Comparison of ENCODE assay signal across 8 cellular contexts in genomic region chr4:173288296-173288695, GRCh38. TPM values are rescaled to one million over a fixed set of nuclear protein-coding genes. Genes with fewer than 3 reads are reported as not detected.
DNase-seq lines count a peak whose midpoint lies in the region; ATAC-seq, FAIRE-seq and TF ChIP-seq lines count a peak whose summit lies in the region.

No MANE protein-coding gene starts in this region.

- H4K20me1 ChIP-seq in astrocyte (ENCODE audit: insufficient read depth, low read length), result peaks cover 6% of the 10 kb centered on the region

- peak overlapping the region; percentile 65 for H3K27ac Mint-ChIP-seq in T-helper 2 cell treated with Interferon-gamma antibody and Interleukin-4, amounts not matched to agents 5 μg/mL and 100 μg/mL, for 36 hours
- H3K27ac Mint-ChIP-seq in astrocyte (ENCODE audit: unreplicated experiment) (no peak overlapping the region), immature natural killer cell (no peak overlapping the region)

- TF ChIP-seq POLR2A in A549 (IDR thresholded peaks at IDR 0.05; ENCODE audit: low read length), result no peak

- no peak overlapping the region for H3K9ac ChIP-seq in astrocyte (ENCODE audit: low read length)

- peak overlapping the region; percentile 66 for H3K4me3 Mint-ChIP-seq in T-helper 2 cell treated with Interferon-gamma antibody and Interleukin-4, amounts not matched to agents 5 μg/mL and 100 μg/mL, for 36 hours
- H3K4me3 Mint-ChIP-seq in astrocyte (ENCODE audit: unreplicated experiment) (no peak overlapping the region), immature natural killer cell (peak overlapping the region in 1 of 5 donors; percentile 50)

- TF ChIP-seq RAD21 in A549 (conservative IDR thresholded peaks at IDR 0.05 in 1 of 2, IDR thresholded peaks at IDR 0.05 in 1 of 2), result peak; percentile 16 to 36; a peak in 2 of 5 replicates

- H3K36me3 Mint-ChIP-seq in T-helper 2 cell treated with Interferon-gamma antibody and Interleukin-4, amounts not matched to agents 5 μg/mL and 100 μg/mL, for 36 hours (ENCODE audit: low read depth), result peaks cover 8% of the 10 kb centered on the region
- peaks cover 17% of the 10 kb centered on the region for H3K36me3 Mint-ChIP-seq in astrocyte (ENCODE audit: low read depth, unreplicated experiment)
- H3K36me3 Mint-ChIP-seq in immature natural killer cell, result peaks cover 6 to 23% (median 20%) of the 10 kb centered on the region in 3 donors

- peaks cover 18% of the 10 kb centered on the region for H3K4me1 Mint-ChIP-seq in T-helper 2 cell treated with Interferon-gamma antibody and Interleukin-4, amounts not matched to agents 5 μg/mL and 100 μg/mL, for 36 hours (ENCODE audit: low read depth)
- H3K4me1 Mint-ChIP-seq in astrocyte (ENCODE audit: low read depth, unreplicated experiment) (peaks cover 5% of the 10 kb centered on the region), immature natural killer cell (peaks cover 0 to 2% of the 10 kb centered on the region in 2 donors)

- no peak for TF ChIP-seq EP300 in A549 (IDR thresholded peaks at IDR 0.05)

- H3K4me3 ChIP-seq in A549 (no peak overlapping the region), astrocyte (ENCODE audit: insufficient read depth, low read depth, low read length) (no peak overlapping the region)

- CTCF ChIA-PET in A549 (lab: Yijun Ruan, JAX), result interaction anchor here (0.7 to 1.3 kb wide), 3 partner anchors 12 to 263 kb away, joined by 4 to 7 read pairs (median 5); no protein-coding TSS in a partner anchor

- no peaks in the 10 kb centered on the region for H3K27me3 Mint-ChIP-seq in T-helper 2 cell treated with Interferon-gamma antibody and Interleukin-4, amounts not matched to agents 5 μg/mL and 100 μg/mL, for 36 hours (ENCODE audit: low read depth)
- no peaks in the 10 kb centered on the region for H3K27me3 Mint-ChIP-seq in astrocyte (ENCODE audit: low read depth, unreplicated experiment)
- H3K27me3 Mint-ChIP-seq in immature natural killer cell (ENCODE audit: low read depth in 3 of 3), result no peaks in the 10 kb centered on the region

- no peak overlapping the region for H3K4me2 ChIP-seq in A549
- H3K4me2 ChIP-seq in astrocyte (ENCODE audit: low read length), result no peak overlapping the region

- H3K9me3 ChIP-seq in A549, result peaks cover 6% of the 10 kb centered on the region; the same call in 2 of the 3 replicates
- H3K9me3 ChIP-seq in astrocyte (ENCODE audit: insufficient read depth, low read depth, low read length), result no peaks in the 10 kb centered on the region

- FAIRE-seq in A549 (lab: Jason Lieb, UNC), result no peak
- FAIRE-seq in astrocyte (lab: Jason Lieb, UNC), result no peak

- POLR2A ChIA-PET in A549 (lab: Yijun Ruan, JAX), result no interaction called here

- no peaks in the 10 kb centered on the region for H3K36me3 ChIP-seq in astrocyte (ENCODE audit: insufficient read depth, low read length)

- peak; percentile 5 to 65 for DNase-seq in A549 (ENCODE audit: low read depth in 1 of 2, low spot score in 1 of 2)
- peak; percentile 37 for DNase-seq in T-helper 2 cell treated with Interferon-gamma antibody and Interleukin-4, amounts not matched to agents 5 μg/mL and 100 μg/mL, for 36 hours (ENCODE audit: low spot score)
- peak; percentile 23 for DNase-seq in astrocyte (ENCODE audit: low read depth)
- DNase-seq in immature natural killer cell, result peak; percentile 26 to 36 (median 27)
- DNase-seq in stimulated activated CD4-positive, alpha-beta T cell treated with anti-CD3 and anti-CD28 coated beads, TNF-alpha, amount 100 ng/mL, for 1 hour (ENCODE audit: low read depth in 3 of 3, low spot score in 1 of 3), result peak; percentile 18 to 41 (median 21)
- no peak for DNase-seq in epidermal melanocyte (ENCODE audit: insufficient read length, low spot score)

- no peaks in the 10 kb centered on the region for H3K27me3 ChIP-seq in astrocyte (ENCODE audit: insufficient read depth, low read length)

- ATAC-seq in A549, result peak in 1 of 2 experiments; percentile 59; a peak in 2 of 6 replicates
- peak; percentile 61 for ATAC-seq in GM18520 (IDR thresholded peaks at IDR 0.05; ENCODE audit: unreplicated experiment)
- peak; percentile 67 for ATAC-seq in HG03571 (IDR thresholded peaks at IDR 0.05; ENCODE audit: unreplicated experiment)

- H3K27ac ChIP-seq in A549 (no peak overlapping the region), astrocyte (ENCODE audit: low read depth, low read length) (no peak overlapping the region)

- H3K4me1 ChIP-seq in A549, result no peaks in the 10 kb centered on the region
- H3K4me1 ChIP-seq in astrocyte (ENCODE audit: insufficient read depth, low read length), result no peaks in the 10 kb centered on the region

- peaks cover 31% of the 10 kb centered on the region for H3K9me3 Mint-ChIP-seq in T-helper 2 cell treated with Interferon-gamma antibody and Interleukin-4, amounts not matched to agents 5 μg/mL and 100 μg/mL, for 36 hours
- H3K9me3 Mint-ChIP-seq in astrocyte (ENCODE audit: unreplicated experiment) (peaks cover 10% of the 10 kb centered on the region), immature natural killer cell (peaks cover 8 to 39% (median 29%) of the 10 kb centered on the region in 6 donors)

- TF ChIP-seq CTCF in A549 (IDR thresholded peaks at IDR 0.05) (peak; percentile 48), astrocyte (IDR thresholded peaks at IDR 0.05; ENCODE audit: insufficient read depth, low read depth, low read length) (peak; percentile 47)

- no peak overlapping the region for H2AFZ ChIP-seq in astrocyte (ENCODE audit: low read depth, low read length)

- 64% methylated on average over 4 of the region's 4 CpGs for WGBS in A549 (ENCODE audit: missing lambda C conversion rate)

- no peaks in the 10 kb centered on the region for H3K79me2 ChIP-seq in astrocyte (ENCODE audit: insufficient read depth, low read length)

TF ChIP-seq in A549, 52 proteins besides CTCF, POLR2A, EP300 and RAD21:
- TF ChIP-seq TFCP2L1 (CRISPR knock-in tag; IDR thresholded peaks at IDR 0.05) (no peak), EHF (CRISPR knock-in tag; IDR thresholded peaks at IDR 0.05) (no peak), POLR2AphosphoS2 (conservative IDR thresholded peaks at IDR 0.05; ENCODE audit: low read length) (no peak)

RNA-seq across cellular contexts. Expression of gene HMGB2, which starts 45.9 kb away (rescaled TPM):
- polyA plus RNA-seq in A549 (2011; rRNA removed), result 67.3 and 128 TPM in 2 replicates
- 45.2 and 68.6 TPM in 2 replicates for polyA plus RNA-seq in A549 (2012; cell fraction: cytosol; rRNA removed)
- polyA plus RNA-seq in A549 (2012; cell fraction: nucleus; rRNA removed), result 20.9 and 28.8 TPM in 2 replicates
- 101 to 108 TPM (median 103 TPM) in 3 replicates for polyA plus RNA-seq in A549 (2017; fragmentation: RNase III; extraction: RNeasy Plus Mini Kit Qiagen cat#74134 plus additional on column Dnase treatment)
- polyA minus RNA-seq in A549 (2011; rRNA and poly(A)+ RNA removed), result 11.1 and 13.7 TPM in 2 replicates
- 12.3 and 18.3 TPM in 2 replicates for total RNA-seq in astrocyte
- 100 to 1,000 TPM; 150 to 153 (median 152) TPM for polyA plus RNA-seq in immature natural killer cell
